21 cellular contexts compared by ENCODE assay signal in genomic region chr15:82726816-82727215, GRCh38. TPM values are rescaled to one million over a fixed set of nuclear protein-coding genes. Genes with fewer than 3 reads are reported as not detected.
"Had no signal": no experiment of that assay in that cellular context is flagged by ENCODE, and none has a peak within 500 bp of the region (broad histone marks: within the 10 kb centered on the region; RNA-seq: fewer than 3 reads in every experiment).

No MANE protein-coding gene starts in this region.

- H3K27me3 ChIP-seq: dorsolateral prefrontal cortex, foreskin keratinocyte, heart left ventricle, hepatocyte, left lung had no signal

- H3K9me3 ChIP-seq: esophagus muscularis mucosa, gastroesophageal sphincter, heart left ventricle, left lung, lower lobe of right lung, mucosa of descending colon had no signal

- H3K36me3 ChIP-seq: esophagus muscularis mucosa, gastroesophageal sphincter, heart left ventricle, left lung, lower lobe of right lung had no signal

- H3K27ac ChIP-seq: coronary artery, dorsolateral prefrontal cortex, esophagus muscularis mucosa, foreskin keratinocyte, gastroesophageal sphincter, heart left ventricle, hepatocyte, left lung, lower lobe of right lung had no signal

- H3K4me1 ChIP-seq: esophagus muscularis mucosa, foreskin keratinocyte, gastroesophageal sphincter, heart left ventricle, left lung, lower lobe of right lung had no signal

- H3K4me3 ChIP-seq: coronary artery, dorsolateral prefrontal cortex, esophagus muscularis mucosa, gastroesophageal sphincter, heart left ventricle, hepatocyte, left lung, lower lobe of right lung, mucosa of descending colon had no signal

- ATAC-seq: foreskin keratinocyte, gastroesophageal sphincter, heart left ventricle, left cardiac atrium, left lung, left ventricle myocardium superior, mucosa of descending colon had no signal

- DNase-seq: dermis blood vessel endothelial cell; dorsolateral prefrontal cortex; effector CD4-positive, alpha-beta T cell; effector memory CD4-positive, alpha-beta T cell; foreskin keratinocyte; heart left ventricle; hypothalamus; immature natural killer cell; left cardiac atrium; left lung; left ventricle myocardium superior; lower lobe of right lung; mesenchymal stem cell; mucosa of descending colon had no signal

RNA-seq across cellular contexts. Expression of gene AP3B2, which starts 17.1 kb away (rescaled TPM):
- total RNA-seq: endothelial cell of umbilical vein, lung microvascular endothelial cell, myocyte had no signal
